1 cellular context compared by ENCODE assay signal in genomic region chr1:151457911-151458882, GRCh38.
TF ChIP-seq lines count a peak whose summit lies in the region.

No MANE protein-coding gene starts in this region.

TF ChIP-seq in Ishikawa, 13 proteins besides CTCF, POLR2A, EP300 and RAD21 (continued from another document):
- TF ChIP-seq MAX (IDR thresholded peaks at IDR 0.05) (no peak), CREB1 (IDR thresholded peaks at IDR 0.05; ENCODE audit: low read depth) (no peak), CEBPB (IDR thresholded peaks at IDR 0.05) (peak; percentile 57), TEAD4 (IDR thresholded peaks at IDR 0.05) (no peak), EGR1 (IDR thresholded peaks at IDR 0.05) (peak; percentile 73), YY1 (IDR thresholded peaks at IDR 0.05; ENCODE audit: low read depth) (peak; percentile 86), TCF12 (IDR thresholded peaks at IDR 0.05; ENCODE audit: low read depth) (no peak)
- TF ChIP-seq, protein P1, sequence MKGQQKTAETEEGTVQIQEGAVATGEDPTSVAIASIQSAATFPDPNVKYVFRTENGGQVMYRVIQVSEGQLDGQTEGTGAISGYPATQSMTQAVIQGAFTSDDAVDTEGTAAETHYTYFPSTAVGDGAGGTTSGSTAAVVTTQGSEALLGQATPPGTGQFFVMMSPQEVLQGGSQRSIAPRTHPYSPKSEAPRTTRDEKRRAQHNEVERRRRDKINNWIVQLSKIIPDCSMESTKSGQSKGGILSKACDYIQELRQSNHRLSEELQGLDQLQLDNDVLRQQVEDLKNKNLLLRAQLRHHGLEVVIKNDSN (IDR thresholded peaks at IDR 0.05): no peak
